16 cellular contexts compared by ENCODE assay signal in genomic region chr15:94674251-94674650, GRCh38.
DNase-seq lines count a peak whose midpoint lies in the region; ATAC-seq, FAIRE-seq and TF ChIP-seq lines count a peak whose summit lies in the region.
"Had no signal": no experiment of that assay in that cellular context is flagged by ENCODE, and none has a peak within 500 bp of the region (broad histone marks: within the 10 kb centered on the region; RNA-seq: fewer than 3 reads in every experiment).

No MANE protein-coding gene starts in this region.

- no peaks in the 10 kb centered on the region for H3K9me2 ChIP-seq in GM23248 (ENCODE audit: insufficient read depth)

- POLR2A ChIA-PET in activated CD4-positive, alpha-beta memory T cell treated with anti-CD3 and anti-CD28 coated beads, Interleukin-2, amount 10 ng/mL, durations not matched to agents 7 days and 5 days (lab: Charles Lee): no interaction called here

- no peak overlapping the region for H3K27ac Mint-ChIP-seq in activated CD4-positive, alpha-beta memory T cell treated with anti-CD3 and anti-CD28 coated beads, Interleukin-2, amount 10 ng/mL, durations not matched to agents 7 days and 5 days
- H3K27ac Mint-ChIP-seq: activated T-cell treated with anti-CD3 and anti-CD28 coated beads, Interleukin-2, amount 50 U/mL, for 72 hours; CD14-positive monocyte; immature natural killer cell had no signal

- TF ChIP-seq CTCF in astrocyte of the cerebellum (IDR thresholded peaks at IDR 0.05; ENCODE audit: low read depth, low read length, missing control alignments) (no peak), foreskin keratinocyte (conservative IDR thresholded peaks at IDR 0.05) (peak; percentile 63)

- H3K36me3 Mint-ChIP-seq in activated CD4-positive, alpha-beta memory T cell treated with anti-CD3 and anti-CD28 coated beads, Interleukin-2, amount 10 ng/mL, durations not matched to agents 7 days and 5 days (ENCODE audit: low read depth): no peaks in the 10 kb centered on the region
- H3K36me3 Mint-ChIP-seq: CD14-positive monocyte, immature natural killer cell had no signal

- no peaks in the 10 kb centered on the region for H4K20me1 ChIP-seq in GM23248 (ENCODE audit: insufficient read depth)

- H3K79me2 ChIP-seq in GM23248 (ENCODE audit: insufficient read depth): no peaks in the 10 kb centered on the region

- H3K9me3 ChIP-seq in GM23248 (ENCODE audit: low read depth): no peaks in the 10 kb centered on the region
- H3K9me3 ChIP-seq: mucosa of descending colon had no signal

- ATAC-seq in foreskin keratinocyte (peak; percentile 75), sciatic nerve (peak; percentile 65), GM21737 (IDR thresholded peaks at IDR 0.05; ENCODE audit: unreplicated experiment) (no peak)
- ATAC-seq: activated T-cell treated with anti-CD3 and anti-CD28 coated beads, Interleukin-2, amount 50 U/mL, for 72 hours; mucosa of descending colon; PC-3 had no signal

- 37 to 52% methylated on average over 11 of the region's 11 CpGs for WGBS in GM23248 (ENCODE audit: low coverage in 1 of 2, low lambda C conversion rate in 2 of 2, missing lambda C conversion rate in 2 of 2), 2 experiments

- no peak overlapping the region for H3K4me3 Mint-ChIP-seq in activated CD4-positive, alpha-beta memory T cell treated with anti-CD3 and anti-CD28 coated beads, Interleukin-2, amount 10 ng/mL, durations not matched to agents 7 days and 5 days
- H3K4me3 Mint-ChIP-seq: activated T-cell treated with anti-CD3 and anti-CD28 coated beads, Interleukin-2, amount 50 U/mL, for 72 hours; CD14-positive monocyte; immature natural killer cell had no signal

- H3K36me3 ChIP-seq in GM23248 (ENCODE audit: low read depth): no peaks in the 10 kb centered on the region

- peak overlapping the region; percentile 28 for H3K4me2 ChIP-seq in GM23248 (ENCODE audit: unreplicated experiment)
- H3K4me2 ChIP-seq: KMS-11 had no signal

- CTCF ChIA-PET in activated CD4-positive, alpha-beta memory T cell treated with anti-CD3 and anti-CD28 coated beads, Interleukin-2, amount 10 ng/mL, durations not matched to agents 7 days and 5 days (lab: Charles Lee): interaction anchor here (0.5 to 1.1 kb wide), 2 partner anchors 90 to 93 kb away, joined by 3 read pairs; no protein-coding TSS in a partner anchor

- no peak for FAIRE-seq in GM19239 (lab: Jason Lieb, UNC)
- FAIRE-seq: GM12892 had no signal

- no peak overlapping the region for H3K27ac ChIP-seq in GM23248
- H3K27ac ChIP-seq in foreskin keratinocyte: peak overlapping the region; percentile 17
- H3K27ac ChIP-seq: KMS-11 had no signal

- H3K9me3 Mint-ChIP-seq in activated CD4-positive, alpha-beta memory T cell treated with anti-CD3 and anti-CD28 coated beads, Interleukin-2, amount 10 ng/mL, durations not matched to agents 7 days and 5 days: no peaks in the 10 kb centered on the region
- H3K9me3 Mint-ChIP-seq: activated T-cell treated with anti-CD3 and anti-CD28 coated beads, Interleukin-2, amount 50 U/mL, for 72 hours; CD14-positive monocyte; immature natural killer cell had no signal

- peak overlapping the region; percentile 36 for H2AFZ ChIP-seq in GM23248

- H3F3A ChIP-seq in GM23248 (ENCODE audit: insufficient read depth): no peaks in the 10 kb centered on the region

- no peak overlapping the region for H3K9ac ChIP-seq in GM23248
- H3K9ac ChIP-seq: KMS-11 had no signal

- DNase-seq in GM23248 (peak; percentile 34), astrocyte of the cerebellum (ENCODE audit: low read depth) (no peak), foreskin keratinocyte (peak; percentile 84 to 92), sciatic nerve (ENCODE audit: low spot score) (peak; percentile 58), AML-193 (lab: John Stamatoyannopoulos, UW) (no peak), GM19239 (ENCODE audit: insufficient read length, low spot score) (no peak)
- no peak for DNase-seq in activated CD4-positive, alpha-beta memory T cell treated with anti-CD3 and anti-CD28 coated beads, Interleukin-2, amount 10 ng/mL, durations not matched to agents 7 days and 5 days
- DNase-seq: activated CD4-positive, alpha-beta T cell treated with anti-CD3 and anti-CD28 coated beads for 48 hours; activated T-cell treated with anti-CD3 and anti-CD28 coated beads, Interleukin-2, amount 50 U/mL, for 72 hours; immature natural killer cell; mucosa of descending colon; PC-3 had no signal

- H3K4me1 Mint-ChIP-seq in activated CD4-positive, alpha-beta memory T cell treated with anti-CD3 and anti-CD28 coated beads, Interleukin-2, amount 10 ng/mL, durations not matched to agents 7 days and 5 days: no peaks in the 10 kb centered on the region
- H3K4me1 Mint-ChIP-seq: CD14-positive monocyte, immature natural killer cell had no signal

- H3K4me3 ChIP-seq in GM23248: peak overlapping the region; percentile 55
- H3K4me3 ChIP-seq in astrocyte of the cerebellum (ENCODE audit: low read depth, low read length): peak overlapping the region; percentile 26
- H3K4me3 ChIP-seq: mucosa of descending colon had no signal

- in situ Hi-C loops in GM23248 (cut with MboI): loop anchor here (25.0 kb wide), 1 partner anchor 1688 kb away; no protein-coding TSS in a partner anchor
- in situ Hi-C loops in astrocyte of the cerebellum (cut with HindIII; ENCODE audit: low sequenced_read_pairs): loop anchor here (25.0 kb wide), 1 partner anchor 1663 kb away; the partner anchor contains the start of gene NR2F2

- peaks cover 8% of the 10 kb centered on the region for H3K27me3 Mint-ChIP-seq in activated CD4-positive, alpha-beta memory T cell treated with anti-CD3 and anti-CD28 coated beads, Interleukin-2, amount 10 ng/mL, durations not matched to agents 7 days and 5 days

- H3K4me1 ChIP-seq in GM23248 (ENCODE audit: insufficient read depth): 0 out of 2 replicates have a peak, but pooled peaks cover 5% of the 10 kb centered on the region
- H3K4me1 ChIP-seq in foreskin keratinocyte: peaks cover 23% of the 10 kb centered on the region

- intact Hi-C loops in sciatic nerve (cut with DNase I): loop anchor here (10.0 kb wide), 1 partner anchor 1681 kb away; no protein-coding TSS in a partner anchor

- H3K27me3 ChIP-seq in GM23248 (replicated peaks; ENCODE audit: insufficient read depth) (no peaks in the 10 kb centered on the region; the same call in none of the 2 replicates), foreskin keratinocyte (no peaks in the 10 kb centered on the region)

Comparison
In these comparisons a context has a peak if more than half of its experiments do, and no peak if none do; other contexts are left out.
1. DNase-seq: peak in GM23248 (single experiment), foreskin keratinocyte (2 of 2) and sciatic nerve (single experiment); none in astrocyte of the cerebellum (single experiment), AML-193 (0 of 2), GM19239 (single experiment) and activated CD4-positive, alpha-beta memory T cell treated with anti-CD3 and anti-CD28 coated beads, Interleukin-2, amount 10 ng/mL, durations not matched to agents 7 days and 5 days (single experiment).